ENCODE assay signal across 20 cellular contexts in genomic region chr11:17328856-17329490, GRCh38. TPM values are rescaled to one million over a fixed set of nuclear protein-coding genes. Genes with fewer than 3 reads are reported as not detected.
DNase-seq lines count a peak whose midpoint lies in the region; ATAC-seq and TF ChIP-seq lines count a peak whose summit lies in the region.
"Had no signal": no experiment of that assay in that cellular context is flagged by ENCODE, and none has a peak within 500 bp of the region (broad histone marks: within the 10 kb centered on the region; RNA-seq: fewer than 3 reads in every experiment).

No MANE protein-coding gene starts in this region.

- TF ChIP-seq CTCF in activated CD8-positive, alpha-beta T cell treated with anti-CD3 and anti-CD28 coated beads for 36 hours (IDR thresholded peaks at IDR 0.05) = no peak
- peak; percentile 26 for TF ChIP-seq CTCF in brain microvascular endothelial cell (IDR thresholded peaks at IDR 0.05; ENCODE audit: low read depth, low read length, missing control alignments)
- TF ChIP-seq CTCF in CD4-positive, alpha-beta T cell (IDR thresholded peaks at IDR 0.05) = no peak

- H3K4me3 Mint-ChIP-seq in activated CD8-positive, alpha-beta T cell treated with anti-CD3 and anti-CD28 coated beads, Interleukin-2, amount 10 ng/mL, durations not matched to agents 7 days and 5 days = no peak overlapping the region
- no peak overlapping the region for H3K4me3 Mint-ChIP-seq in activated CD8-positive, alpha-beta T cell treated with anti-CD3 and anti-CD28 coated beads for 36 hours
- H3K4me3 Mint-ChIP-seq in stimulated activated effector memory CD8-positive, alpha-beta T cell treated with anti-CD3 and anti-CD28 coated beads, Interleukin-12 subunit alpha, Interleukin-12 subunit beta, amount 100 ng/mL, for 72 hours = no peak overlapping the region
- H3K4me3 Mint-ChIP-seq in CD4-positive, alpha-beta T cell = no peak overlapping the region
- H3K4me3 Mint-ChIP-seq: activated T-cell treated with anti-CD3 and anti-CD28 coated beads, Interleukin-2, amount 50 U/mL, for 24 hours had no signal

- H3K9me3 ChIP-seq in CD4-positive, alpha-beta T cell (ENCODE audit: control insufficient read depth, low read length) = no peaks in the 10 kb centered on the region
- H3K9me3 ChIP-seq: breast epithelium, Peyer's patch had no signal

- H3K4me1 Mint-ChIP-seq in activated CD8-positive, alpha-beta T cell treated with anti-CD3 and anti-CD28 coated beads, Interleukin-2, amount 10 ng/mL, durations not matched to agents 7 days and 5 days (ENCODE audit: low read depth) = peaks cover 28% of the 10 kb centered on the region
- peaks cover 22% of the 10 kb centered on the region for H3K4me1 Mint-ChIP-seq in activated CD8-positive, alpha-beta T cell treated with anti-CD3 and anti-CD28 coated beads for 36 hours (ENCODE audit: low read depth)
- peaks cover 11% of the 10 kb centered on the region for H3K4me1 Mint-ChIP-seq in stimulated activated effector memory CD8-positive, alpha-beta T cell treated with anti-CD3 and anti-CD28 coated beads, Interleukin-12 subunit alpha, Interleukin-12 subunit beta, amount 100 ng/mL, for 72 hours
- peaks cover 13% of the 10 kb centered on the region for H3K4me1 Mint-ChIP-seq in CD4-positive, alpha-beta T cell (ENCODE audit: low read depth)

- POLR2A ChIA-PET in activated CD8-positive, alpha-beta T cell treated with anti-CD3 and anti-CD28 coated beads, Interleukin-2, amount 10 ng/mL, durations not matched to agents 7 days and 5 days (lab: Charles Lee) = no interaction called here
- POLR2A ChIA-PET in activated CD8-positive, alpha-beta T cell treated with anti-CD3 and anti-CD28 coated beads for 36 hours (lab: Charles Lee) = no interaction called here
- POLR2A ChIA-PET in CD4-positive, alpha-beta T cell (lab: Charles Lee) = no interaction called here

- H3K36me3 ChIP-seq in brain microvascular endothelial cell (replicated peaks) = no peaks in the 10 kb centered on the region
- H3K36me3 ChIP-seq: breast epithelium, Peyer's patch had no signal

- DNase-seq in activated CD8-positive, alpha-beta T cell treated with anti-CD3 and anti-CD28 coated beads, Interleukin-2, amount 10 ng/mL, durations not matched to agents 7 days and 5 days = no peak
- no peak for DNase-seq in activated CD8-positive, alpha-beta T cell treated with anti-CD3 and anti-CD28 coated beads for 36 hours
- peak; percentile 22 for DNase-seq in NCI-H1092 treated with DMSO at 0.1 percent for 48 hours (lab: John Stamatoyannopoulos, UW)
- DNase-seq in brain microvascular endothelial cell = no peak
- DNase-seq in stimulated activated effector memory CD8-positive, alpha-beta T cell treated with anti-CD3 and anti-CD28 coated beads, Interleukin-12 subunit alpha, Interleukin-12 subunit beta, amount 100 ng/mL, for 72 hours (ENCODE audit: low spot score in 2 of 2) = no peak
- DNase-seq in stimulated activated CD4-positive, alpha-beta T cell treated with anti-CD3 and anti-CD28 coated beads, Interleukin-2, amount 100 ng/mL, for 24 hours = no peak
- no peak for DNase-seq in CD4-positive, alpha-beta T cell
- DNase-seq: activated CD4-positive, alpha-beta T cell treated with anti-CD3 and anti-CD28 coated beads, Interleukin-2, amount 50 U/mL, for 4 hours; activated T-cell treated with anti-CD3 and anti-CD28 coated beads, Interleukin-2, amount 50 U/mL, for 24 hours; COR-L47; hypothalamus; midbrain; NCI-H1417 treated with DMSO at 0.1 percent for 48 hours; nucleus accumbens; Peyer's patch; stimulated activated CD4-positive, alpha-beta T cell treated with anti-CD3 and anti-CD28 coated beads, Interleukin-1b, Interleukin-23, amount 100 ng/mL, for 48 hours had no signal

- no peaks in the 10 kb centered on the region for H3K9me3 Mint-ChIP-seq in activated CD8-positive, alpha-beta T cell treated with anti-CD3 and anti-CD28 coated beads, Interleukin-2, amount 10 ng/mL, durations not matched to agents 7 days and 5 days (ENCODE audit: insufficient read depth)
- no peaks in the 10 kb centered on the region for H3K9me3 Mint-ChIP-seq in activated CD8-positive, alpha-beta T cell treated with anti-CD3 and anti-CD28 coated beads for 36 hours
- peaks cover 2% of the 10 kb centered on the region for H3K9me3 Mint-ChIP-seq in stimulated activated effector memory CD8-positive, alpha-beta T cell treated with anti-CD3 and anti-CD28 coated beads, Interleukin-12 subunit alpha, Interleukin-12 subunit beta, amount 100 ng/mL, for 72 hours
- no peaks in the 10 kb centered on the region for H3K9me3 Mint-ChIP-seq in CD4-positive, alpha-beta T cell
- H3K9me3 Mint-ChIP-seq: activated T-cell treated with anti-CD3 and anti-CD28 coated beads, Interleukin-2, amount 50 U/mL, for 24 hours had no signal

- no peak overlapping the region for H3K27ac ChIP-seq in brain microvascular endothelial cell
- no peak overlapping the region for H3K27ac ChIP-seq in CD4-positive, alpha-beta T cell (ENCODE audit: low read depth, low read length)
- H3K27ac ChIP-seq: breast epithelium, Peyer's patch had no signal

- H3K27me3 ChIP-seq in brain microvascular endothelial cell (replicated peaks) = no peaks in the 10 kb centered on the region
- no peaks in the 10 kb centered on the region for H3K27me3 ChIP-seq in CD4-positive, alpha-beta T cell (ENCODE audit: control insufficient read depth, insufficient read depth, low read length)
- H3K27me3 ChIP-seq: breast epithelium, Peyer's patch had no signal

- H3K4me3 ChIP-seq in brain microvascular endothelial cell (ENCODE audit: low read depth, low read length) = no peak overlapping the region
- H3K4me3 ChIP-seq: breast epithelium, Peyer's patch had no signal

- intact Hi-C loops in activated CD8-positive, alpha-beta T cell treated with anti-CD3 and anti-CD28 coated beads for 36 hours (cut with micrococcal nuclease) = no loop called here
- intact Hi-C loops in CD4-positive, alpha-beta T cell (cut with DNase I, micrococcal nuclease) = no loop called here

- CTCF ChIA-PET in activated CD8-positive, alpha-beta T cell treated with anti-CD3 and anti-CD28 coated beads, Interleukin-2, amount 10 ng/mL, durations not matched to agents 7 days and 5 days (lab: Charles Lee) = no interaction called here
- CTCF ChIA-PET in activated CD8-positive, alpha-beta T cell treated with anti-CD3 and anti-CD28 coated beads for 36 hours (lab: Charles Lee) = interaction anchor here (1.3 to 3.2 kb wide), 5 partner anchors 9 to 99 kb away, joined by 3 to 10 read pairs (median 5); no protein-coding TSS in a partner anchor
- CTCF ChIA-PET in CD4-positive, alpha-beta T cell (lab: Charles Lee) = interaction anchor here (0.6 to 1.3 kb wide), 2 partner anchors 25 to 83 kb away, joined by 3 read pairs; no protein-coding TSS in a partner anchor

- no peak overlapping the region for H3K27ac Mint-ChIP-seq in activated CD8-positive, alpha-beta T cell treated with anti-CD3 and anti-CD28 coated beads, Interleukin-2, amount 10 ng/mL, durations not matched to agents 7 days and 5 days
- no peak overlapping the region for H3K27ac Mint-ChIP-seq in activated CD8-positive, alpha-beta T cell treated with anti-CD3 and anti-CD28 coated beads for 36 hours
- no peak overlapping the region for H3K27ac Mint-ChIP-seq in stimulated activated effector memory CD8-positive, alpha-beta T cell treated with anti-CD3 and anti-CD28 coated beads, Interleukin-12 subunit alpha, Interleukin-12 subunit beta, amount 100 ng/mL, for 72 hours
- no peak overlapping the region for H3K27ac Mint-ChIP-seq in CD4-positive, alpha-beta T cell
- H3K27ac Mint-ChIP-seq: activated naive CD4-positive, alpha-beta T cell treated with anti-CD3 and anti-CD28 coated beads, Interleukin-2, amount 50 U/mL, for 72 hours; activated T-cell treated with anti-CD3 and anti-CD28 coated beads, Interleukin-2, amount 50 U/mL, for 24 hours had no signal

- in situ Hi-C loops in brain microvascular endothelial cell (cut with HindIII; ENCODE audit: low pct_ligation_motif_present, low sequenced_read_pairs) = no loop called here

- H3K27me3 Mint-ChIP-seq in activated CD8-positive, alpha-beta T cell treated with anti-CD3 and anti-CD28 coated beads, Interleukin-2, amount 10 ng/mL, durations not matched to agents 7 days and 5 days (ENCODE audit: low read depth) = no peaks in the 10 kb centered on the region
- H3K27me3 Mint-ChIP-seq in activated CD8-positive, alpha-beta T cell treated with anti-CD3 and anti-CD28 coated beads for 36 hours = no peaks in the 10 kb centered on the region
- H3K27me3 Mint-ChIP-seq in CD4-positive, alpha-beta T cell = no peaks in the 10 kb centered on the region
- H3K27me3 Mint-ChIP-seq: activated T-cell treated with anti-CD3 and anti-CD28 coated beads, Interleukin-2, amount 50 U/mL, for 24 hours had no signal

- peak; percentile 30 for ATAC-seq in activated CD8-positive, alpha-beta T cell treated with anti-CD3 and anti-CD28 coated beads, Interleukin-2, amount 10 ng/mL, durations not matched to agents 7 days and 5 days
- no peak for ATAC-seq in activated CD8-positive, alpha-beta T cell treated with anti-CD3 and anti-CD28 coated beads for 36 hours
- ATAC-seq in stimulated activated effector memory CD8-positive, alpha-beta T cell treated with anti-CD3 and anti-CD28 coated beads, Interleukin-12 subunit alpha, Interleukin-12 subunit beta, amount 100 ng/mL, for 72 hours = peak; percentile 19
- ATAC-seq in GM18868 (IDR thresholded peaks at IDR 0.05; ENCODE audit: unreplicated experiment) = no peak
- ATAC-seq in CD4-positive, alpha-beta T cell (ENCODE audit: poor library complexity) = no peak
- ATAC-seq: activated naive CD4-positive, alpha-beta T cell treated with anti-CD3 and anti-CD28 coated beads, Interleukin-2, amount 50 U/mL, for 72 hours; sciatic nerve had no signal

- H3K36me3 Mint-ChIP-seq in activated CD8-positive, alpha-beta T cell treated with anti-CD3 and anti-CD28 coated beads, Interleukin-2, amount 10 ng/mL, durations not matched to agents 7 days and 5 days (ENCODE audit: low read depth) = peaks cover 73% of the 10 kb centered on the region
- H3K36me3 Mint-ChIP-seq in activated CD8-positive, alpha-beta T cell treated with anti-CD3 and anti-CD28 coated beads for 36 hours (ENCODE audit: low read depth) = peaks cover 36% of the 10 kb centered on the region
- peaks cover 34% of the 10 kb centered on the region for H3K36me3 Mint-ChIP-seq in stimulated activated effector memory CD8-positive, alpha-beta T cell treated with anti-CD3 and anti-CD28 coated beads, Interleukin-12 subunit alpha, Interleukin-12 subunit beta, amount 100 ng/mL, for 72 hours
- peaks cover 87% of the 10 kb centered on the region for H3K36me3 Mint-ChIP-seq in CD4-positive, alpha-beta T cell (ENCODE audit: low read depth)

RNA-seq across cellular contexts. Expression of gene NCR3LG1, which starts 22.6 kb away (rescaled TPM):
- total RNA-seq in activated CD8-positive, alpha-beta T cell treated with anti-CD3 and anti-CD28 coated beads, Interleukin-2, amount 10 ng/mL, durations not matched to agents 7 days and 5 days = 1 to 10 TPM; 1.5 to 1.9 TPM
- total RNA-seq in activated CD8-positive, alpha-beta T cell treated with anti-CD3 and anti-CD28 coated beads for 36 hours = 1 to 10 TPM; 3.4 to 4.2 TPM
- 1 to 10 TPM; 2.2 to 2.4 TPM for total RNA-seq in CD4-positive, alpha-beta T cell

RNA-seq across cellular contexts. Expression of gene NUCB2, which starts 52.4 kb away (rescaled TPM):
- 100 to 1,000 TPM; 187 to 210 TPM for total RNA-seq in activated CD8-positive, alpha-beta T cell treated with anti-CD3 and anti-CD28 coated beads, Interleukin-2, amount 10 ng/mL, durations not matched to agents 7 days and 5 days
- total RNA-seq in activated CD8-positive, alpha-beta T cell treated with anti-CD3 and anti-CD28 coated beads for 36 hours = 10 to 100 TPM; 81.9 to 86.0 TPM
- 10 to 100 TPM; 65.2 to 73.0 TPM for total RNA-seq in CD4-positive, alpha-beta T cell

RNA-seq across cellular contexts. Expression of gene KCNJ11, which starts 59.5 kb away (rescaled TPM):
- 1 to 10 TPM; 4.2 to 5.7 TPM for total RNA-seq in activated CD8-positive, alpha-beta T cell treated with anti-CD3 and anti-CD28 coated beads, Interleukin-2, amount 10 ng/mL, durations not matched to agents 7 days and 5 days
- total RNA-seq in activated CD8-positive, alpha-beta T cell treated with anti-CD3 and anti-CD28 coated beads for 36 hours = 1 to 10 TPM; 1.2 to 2.4 TPM
- under 1 TPM in 1 of 2 experiments, not detected in 1; 0.08 TPM for total RNA-seq in CD4-positive, alpha-beta T cell

Comparison
In these comparisons a context has a peak if more than half of its experiments do, and no peak if none do; other contexts are left out.
1. ATAC-seq: peak in activated CD8-positive, alpha-beta T cell treated with anti-CD3 and anti-CD28 coated beads, Interleukin-2, amount 10 ng/mL, durations not matched to agents 7 days and 5 days (single experiment) and stimulated activated effector memory CD8-positive, alpha-beta T cell treated with anti-CD3 and anti-CD28 coated beads, Interleukin-12 subunit alpha, Interleukin-12 subunit beta, amount 100 ng/mL, for 72 hours (single experiment); none in activated CD8-positive, alpha-beta T cell treated with anti-CD3 and anti-CD28 coated beads for 36 hours (single experiment), GM18868 (single experiment) and CD4-positive, alpha-beta T cell (single experiment).